ENCODE assay signal across 16 cellular contexts in the genomic region with DNA sequence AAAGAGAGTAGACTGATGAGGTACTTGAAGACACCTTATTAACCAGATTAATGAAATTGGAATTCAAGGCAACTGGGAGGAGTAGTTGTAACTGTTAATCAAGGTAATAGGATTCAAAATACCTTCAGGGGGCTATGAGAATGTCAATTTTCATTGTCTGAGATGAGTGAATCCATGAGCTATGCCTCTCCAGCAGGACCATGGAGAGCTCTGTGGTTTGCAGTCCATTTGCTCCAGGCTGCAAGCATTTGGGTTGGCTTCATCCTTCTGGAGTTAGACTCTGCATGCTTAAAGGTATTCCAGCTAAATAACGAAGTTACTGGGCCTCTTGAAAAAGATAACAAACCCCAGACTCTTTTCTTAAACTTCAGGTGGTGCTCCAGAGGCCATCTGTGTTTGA.
DNase-seq lines count a peak whose midpoint lies in the region; ATAC-seq and TF ChIP-seq lines count a peak whose summit lies in the region.
"Had no signal": no experiment of that assay in that cellular context is flagged by ENCODE, and none has a peak within 500 bp of the region (broad histone marks: within the 10 kb centered on the region; RNA-seq: fewer than 3 reads in every experiment).

No MANE protein-coding gene starts in this region.

- H3K27ac Mint-ChIP-seq in GM23338 (no peak overlapping the region), endothelial cell (ENCODE audit: unreplicated experiment) (no peak overlapping the region), nephron progenitor cell (no peak overlapping the region)
- H3K27ac Mint-ChIP-seq: activated T-helper 2 cell treated with anti-CD3 and anti-CD28 coated beads, Interferon-gamma antibody, Interleukin-2, Interleukin-4, amounts not matched to agents 10 μg/mL and 5 μg/mL and 100 μg/mL, durations not matched to agents 14 hours and 24 hours and 36 hours; stimulated activated naive CD8-positive, alpha-beta T cell treated with anti-CD3 and anti-CD28 coated beads, Interleukin-15, Interleukin-2, amounts not matched to agents 100 ng/mL and 50 ng/mL, for 24 hours had no signal

- no peak overlapping the region for H3K4me3 ChIP-seq in GM23338
- H3K4me3 ChIP-seq: gastrocnemius medialis had no signal

- DNase-seq in GM23338 (ENCODE audit: low spot score), result peak; percentile 63
- DNase-seq in RKO (ENCODE audit: low spot score), result peak; percentile 29
- DNase-seq in endothelial cell (ENCODE audit: low spot score), result peak; percentile 55
- peak; percentile 45 for DNase-seq in nephron progenitor cell
- DNase-seq in stimulated activated CD4-positive, alpha-beta T cell treated with anti-CD3 and anti-CD28 coated beads, Interleukin-4, amount 100 ng/mL, for 1 hour, result no peak
- DNase-seq in NCI-H2196 treated with DMSO at 0.1 percent for 48 hours (lab: John Stamatoyannopoulos, UW; ENCODE audit: unreplicated experiment), result no peak
- DNase-seq in left colon, result no peak
- DNase-seq: activated CD4-positive, alpha-beta T cell treated with anti-CD3 and anti-CD28 coated beads for 4 hours; Calu3; gastrocnemius medialis; NCI-H1105 treated with DMSO at 0.1 percent for 48 hours; NCI-H524; stimulated activated CD4-positive, alpha-beta T cell treated with anti-CD3 and anti-CD28 coated beads, Interleukin-4, amount 100 ng/mL, for 24 hours had no signal

- no peaks in the 10 kb centered on the region for H3K27me3 ChIP-seq in GM23338 (ENCODE audit: insufficient read depth)
- H3K27me3 ChIP-seq: gastrocnemius medialis had no signal

- H3K27ac ChIP-seq in GM23338 (ENCODE audit: low read depth), result no peak overlapping the region
- H3K27ac ChIP-seq: gastrocnemius medialis had no signal

- H3K4me1 Mint-ChIP-seq in GM23338, result no peaks in the 10 kb centered on the region
- no peaks in the 10 kb centered on the region for H3K4me1 Mint-ChIP-seq in endothelial cell (ENCODE audit: unreplicated experiment)
- no peaks in the 10 kb centered on the region for H3K4me1 Mint-ChIP-seq in nephron progenitor cell

- no peaks in the 10 kb centered on the region for H3K9me2 ChIP-seq in GM23338 (ENCODE audit: insufficient read depth)

- H3K9me3 Mint-ChIP-seq in GM23338 (no peaks in the 10 kb centered on the region), endothelial cell (ENCODE audit: unreplicated experiment) (no peaks in the 10 kb centered on the region), nephron progenitor cell (no peaks in the 10 kb centered on the region)
- H3K9me3 Mint-ChIP-seq: activated T-helper 2 cell treated with anti-CD3 and anti-CD28 coated beads, Interferon-gamma antibody, Interleukin-2, Interleukin-4, amounts not matched to agents 10 μg/mL and 5 μg/mL and 100 μg/mL, durations not matched to agents 14 hours and 24 hours and 36 hours; stimulated activated naive CD8-positive, alpha-beta T cell treated with anti-CD3 and anti-CD28 coated beads, Interleukin-15, Interleukin-2, amounts not matched to agents 100 ng/mL and 50 ng/mL, for 24 hours had no signal

- H3K36me3 Mint-ChIP-seq in GM23338 (ENCODE audit: low read depth) (no peaks in the 10 kb centered on the region), endothelial cell (ENCODE audit: low read depth, unreplicated experiment) (no peaks in the 10 kb centered on the region), nephron progenitor cell (ENCODE audit: low read depth) (no peaks in the 10 kb centered on the region)

- no peaks in the 10 kb centered on the region for H3K4me1 ChIP-seq in GM23338 (ENCODE audit: insufficient read depth)
- H3K4me1 ChIP-seq: gastrocnemius medialis had no signal

- no peak for TF ChIP-seq CTCF in GM23338 (conservative IDR thresholded peaks at IDR 0.05; ENCODE audit: low read depth in 2 of 2)
- TF ChIP-seq CTCF in endothelial cell (IDR thresholded peaks at IDR 0.05; ENCODE audit: unreplicated experiment), result no peak
- no peak for TF ChIP-seq CTCF in nephron progenitor cell (IDR thresholded peaks at IDR 0.05)

- H3K4me2 ChIP-seq in GM23338, result no peak overlapping the region

- H3K27me3 Mint-ChIP-seq in GM23338 (ENCODE audit: insufficient read depth, low read depth, poor library complexity) (no peaks in the 10 kb centered on the region), endothelial cell (ENCODE audit: unreplicated experiment) (no peaks in the 10 kb centered on the region), nephron progenitor cell (ENCODE audit: low read depth, poor library complexity) (peaks cover 9% of the 10 kb centered on the region)
- H3K27me3 Mint-ChIP-seq: stimulated activated naive CD8-positive, alpha-beta T cell treated with anti-CD3 and anti-CD28 coated beads, Interleukin-15, Interleukin-2, amounts not matched to agents 100 ng/mL and 50 ng/mL, for 24 hours had no signal

- intact Hi-C loops in left colon (cut with DNase I, micrococcal nuclease), result no loop called here

- H3K79me2 ChIP-seq in GM23338 (replicated peaks; ENCODE audit: insufficient read depth), result no peaks in the 10 kb centered on the region

- no peaks in the 10 kb centered on the region for H3K36me3 ChIP-seq in GM23338 (ENCODE audit: insufficient read depth)
- H3K36me3 ChIP-seq: gastrocnemius medialis had no signal

- H3F3A ChIP-seq in GM23338 (replicated peaks; ENCODE audit: low read depth), result no peaks in the 10 kb centered on the region

- no peaks in the 10 kb centered on the region for H4K20me1 ChIP-seq in GM23338 (replicated peaks; ENCODE audit: insufficient read depth)

- peak; percentile 84 for ATAC-seq in GM23338
- ATAC-seq in HG03039 (IDR thresholded peaks at IDR 0.05; ENCODE audit: unreplicated experiment), result no peak
- ATAC-seq in left colon, result no peak
- ATAC-seq: gastrocnemius medialis had no signal

- H2AFZ ChIP-seq in GM23338, result no peak overlapping the region

- H3K4me3 Mint-ChIP-seq in GM23338, result no peak overlapping the region
- H3K4me3 Mint-ChIP-seq in endothelial cell (ENCODE audit: unreplicated experiment), result no peak overlapping the region
- no peak overlapping the region for H3K4me3 Mint-ChIP-seq in nephron progenitor cell
- H3K4me3 Mint-ChIP-seq: stimulated activated naive CD8-positive, alpha-beta T cell treated with anti-CD3 and anti-CD28 coated beads, Interleukin-15, Interleukin-2, amounts not matched to agents 100 ng/mL and 50 ng/mL, for 24 hours had no signal

TF ChIP-seq in GM23338, 12 proteins besides CTCF, POLR2A, EP300 and RAD21:
- TF ChIP-seq CREB1 (CRISPR knock-in tag; IDR thresholded peaks at IDR 0.05; ENCODE audit: low read depth), result no peak
- TF ChIP-seq, protein P1, sequence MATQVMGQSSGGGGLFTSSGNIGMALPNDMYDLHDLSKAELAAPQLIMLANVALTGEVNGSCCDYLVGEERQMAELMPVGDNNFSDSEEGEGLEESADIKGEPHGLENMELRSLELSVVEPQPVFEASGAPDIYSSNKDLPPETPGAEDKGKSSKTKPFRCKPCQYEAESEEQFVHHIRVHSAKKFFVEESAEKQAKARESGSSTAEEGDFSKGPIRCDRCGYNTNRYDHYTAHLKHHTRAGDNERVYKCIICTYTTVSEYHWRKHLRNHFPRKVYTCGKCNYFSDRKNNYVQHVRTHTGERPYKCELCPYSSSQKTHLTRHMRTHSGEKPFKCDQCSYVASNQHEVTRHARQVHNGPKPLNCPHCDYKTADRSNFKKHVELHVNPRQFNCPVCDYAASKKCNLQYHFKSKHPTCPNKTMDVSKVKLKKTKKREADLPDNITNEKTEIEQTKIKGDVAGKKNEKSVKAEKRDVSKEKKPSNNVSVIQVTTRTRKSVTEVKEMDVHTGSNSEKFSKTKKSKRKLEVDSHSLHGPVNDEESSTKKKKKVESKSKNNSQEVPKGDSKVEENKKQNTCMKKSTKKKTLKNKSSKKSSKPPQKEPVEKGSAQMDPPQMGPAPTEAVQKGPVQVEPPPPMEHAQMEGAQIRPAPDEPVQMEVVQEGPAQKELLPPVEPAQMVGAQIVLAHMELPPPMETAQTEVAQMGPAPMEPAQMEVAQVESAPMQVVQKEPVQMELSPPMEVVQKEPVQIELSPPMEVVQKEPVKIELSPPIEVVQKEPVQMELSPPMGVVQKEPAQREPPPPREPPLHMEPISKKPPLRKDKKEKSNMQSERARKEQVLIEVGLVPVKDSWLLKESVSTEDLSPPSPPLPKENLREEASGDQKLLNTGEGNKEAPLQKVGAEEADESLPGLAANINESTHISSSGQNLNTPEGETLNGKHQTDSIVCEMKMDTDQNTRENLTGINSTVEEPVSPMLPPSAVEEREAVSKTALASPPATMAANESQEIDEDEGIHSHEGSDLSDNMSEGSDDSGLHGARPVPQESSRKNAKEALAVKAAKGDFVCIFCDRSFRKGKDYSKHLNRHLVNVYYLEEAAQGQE (IDR thresholded peaks at IDR 0.05; ENCODE audit: unreplicated experiment), result peak; percentile 82

Comparison
In these comparisons a context has a peak if more than half of its experiments do, and no peak if none do; other contexts are left out.
1. DNase-seq: peak in GM23338 (single experiment), RKO (single experiment), endothelial cell (single experiment) and nephron progenitor cell (single experiment); none in stimulated activated CD4-positive, alpha-beta T cell treated with anti-CD3 and anti-CD28 coated beads, Interleukin-4, amount 100 ng/mL, for 1 hour (single experiment), NCI-H2196 treated with DMSO at 0.1 percent for 48 hours (single experiment) and left colon (0 of 2).